In genomic region chr1:153546796-153547559, GRCh38 we compare ENCODE assay signal across 13 cellular contexts. TPM values are rescaled to one million over a fixed set of nuclear protein-coding genes. Genes with fewer than 3 reads are reported as not detected.
A peak's percentile ranks its signal among the peaks of the same experiment; 100 is the strongest.
DNase-seq lines count a peak whose midpoint lies in the region; ATAC-seq and TF ChIP-seq lines count a peak whose summit lies in the region.
"Had no signal": no experiment of that assay in that cellular context is flagged by ENCODE, and none has a peak within 500 bp of the region (broad histone marks: within the 10 kb centered on the region; RNA-seq: fewer than 3 reads in every experiment).

No MANE protein-coding gene starts in this region.

- intact Hi-C loops in left ventricle myocardium inferior (cut with micrococcal nuclease): no loop called here
- intact Hi-C loops in Right ventricle myocardium inferior (cut with DNase I): loop anchor here (1.0 kb wide), 1 partner anchor 13 kb away; no protein-coding TSS in a partner anchor
- intact Hi-C loops in ascending aorta (cut with DNase I): no loop called here

- no peak for DNase-seq in left ventricle myocardium inferior
- no peak for DNase-seq in Right ventricle myocardium inferior (ENCODE audit: missing footprints)
- DNase-seq in ascending aorta (ENCODE audit: low spot score in 2 of 2): no peak
- DNase-seq in NCI-H774 (lab: John Stamatoyannopoulos, UW): no peak
- DNase-seq in SHP77 treated with DMSO at 0.1 percent for 48 hours (lab: John Stamatoyannopoulos, UW): no peak
- DNase-seq: amniotic stem cell, hippocampal formation, NCI-H1092, SW 1271 had no signal

- H3K4me3 ChIP-seq in left ventricle myocardium inferior (no peak overlapping the region), ascending aorta (peak overlapping the region in 1 of 2 donors; percentile 15), muscle layer of colon (ENCODE audit: low read depth in 1 of 2, low read length in 2 of 2) (peak overlapping the region in 1 of 2 donors; percentile 64)

- H3K9me3 ChIP-seq in left ventricle myocardium inferior (replicated peaks): no peaks in the 10 kb centered on the region
- H3K9me3 ChIP-seq in ascending aorta: no peaks in the 10 kb centered on the region
- H3K9me3 ChIP-seq in muscle layer of colon (ENCODE audit: low read length): no peaks in the 10 kb centered on the region

- H3K36me3 ChIP-seq in left ventricle myocardium inferior: no peaks in the 10 kb centered on the region
- peaks cover 0 to 3% of the 10 kb centered on the region in 2 donors for H3K36me3 ChIP-seq in ascending aorta
- peaks cover 13% of the 10 kb centered on the region for H3K36me3 ChIP-seq in muscle layer of colon (ENCODE audit: insufficient read depth, low read length)

- H3K4me1 ChIP-seq in left ventricle myocardium inferior: peaks cover 88% of the 10 kb centered on the region
- H3K4me1 ChIP-seq in ascending aorta: peaks cover 48 to 76% of the 10 kb centered on the region in 2 donors
- peaks cover 84% of the 10 kb centered on the region for H3K4me1 ChIP-seq in muscle layer of colon (ENCODE audit: insufficient read depth, low read length)

- H3K27ac ChIP-seq in left ventricle myocardium inferior (replicated peaks) (peak overlapping the region; percentile 15), ascending aorta (peak overlapping the region; percentile 90 to 92), muscle layer of colon (ENCODE audit: low read depth, low read length) (no peak overlapping the region)

- peak overlapping the region; percentile 59 for H3K9ac ChIP-seq in muscle layer of colon (ENCODE audit: low read length)

- TF ChIP-seq CTCF in left ventricle myocardium inferior (IDR thresholded peaks at IDR 0.05; ENCODE audit: borderline replicate concordance) (no peak), ascending aorta (IDR thresholded peaks at IDR 0.05) (no peak)

- H3K27me3 ChIP-seq in left ventricle myocardium inferior (ENCODE audit: low read depth) (no peaks in the 10 kb centered on the region), ascending aorta (no peaks in the 10 kb centered on the region), muscle layer of colon (ENCODE audit: control insufficient read depth in 1 of 2, insufficient read depth in 2 of 2, low read length in 2 of 2) (no peaks in the 10 kb centered on the region)

- ATAC-seq in Right ventricle myocardium inferior (no peak), HG02885 (IDR thresholded peaks at IDR 0.05; ENCODE audit: poor library complexity, unreplicated experiment) (no peak), HG02763 (IDR thresholded peaks at IDR 0.05; ENCODE audit: unreplicated experiment) (no peak)

RNA-seq across cellular contexts. Expression of gene S100A4, which starts 1.4 kb away (rescaled TPM):
- total RNA-seq in left ventricle myocardium inferior (137 TPM), Right ventricle myocardium inferior (164 TPM), ascending aorta (690 TPM)

RNA-seq across cellular contexts. Expression of gene S100A3, which starts 2.1 kb away (rescaled TPM):
- 0.36 TPM for total RNA-seq in left ventricle myocardium inferior
- total RNA-seq in Right ventricle myocardium inferior: 0.49 TPM
- total RNA-seq in ascending aorta: not detected

RNA-seq across cellular contexts. Expression of gene S100A5, which starts 6.2 kb away (rescaled TPM):
- total RNA-seq in left ventricle myocardium inferior: not detected
- total RNA-seq in Right ventricle myocardium inferior: not detected
- total RNA-seq in ascending aorta: not detected
- total RNA-seq: progenitor cell of endocrine pancreas had no signal

RNA-seq across cellular contexts. Expression of gene S100A6, which starts 11.2 kb away (rescaled TPM):
- total RNA-seq in left ventricle myocardium inferior (336 TPM), Right ventricle myocardium inferior (265 TPM), ascending aorta (336 TPM)

RNA-seq across cellular contexts. Expression of gene S100A2, which starts 18.7 kb away (rescaled TPM):
- 2.7 TPM for total RNA-seq in left ventricle myocardium inferior
- 2.3 TPM for total RNA-seq in Right ventricle myocardium inferior
- total RNA-seq in ascending aorta: not detected
